In genomic region chr10:122475581-122475980, GRCh38 we compare ENCODE assay signal across 12 cellular contexts. TPM values are rescaled to one million over a fixed set of nuclear protein-coding genes. Genes with fewer than 3 reads are reported as not detected.
DNase-seq lines count a peak whose midpoint lies in the region; ATAC-seq and TF ChIP-seq lines count a peak whose summit lies in the region.
"Had no signal": no experiment of that assay in that cellular context is flagged by ENCODE, and none has a peak within 500 bp of the region (broad histone marks: within the 10 kb centered on the region; RNA-seq: fewer than 3 reads in every experiment).

No MANE protein-coding gene starts in this region.

- ATAC-seq in foreskin keratinocyte (peak; percentile 16), GM19324 (IDR thresholded peaks at IDR 0.05; ENCODE audit: low FRiP score, unreplicated experiment) (no peak)
- no peak for ATAC-seq in effector memory CD8-positive, alpha-beta T cell (replicated peaks)

- no peaks in the 10 kb centered on the region for H3K27me3 ChIP-seq in AG04450 (ENCODE audit: control insufficient read depth, insufficient read depth, low read length)
- H3K27me3 ChIP-seq in foreskin keratinocyte = no peaks in the 10 kb centered on the region
- H3K27me3 ChIP-seq: Peyer's patch had no signal

- H3K4me1 Mint-ChIP-seq in neural crest cell = peaks cover 22% of the 10 kb centered on the region
- H3K4me1 Mint-ChIP-seq in effector memory CD8-positive, alpha-beta T cell (ENCODE audit: low read depth in 2 of 2) = peaks cover 3 to 5% of the 10 kb centered on the region in 2 donors

- H3K4me3 ChIP-seq in AG04450 (ENCODE audit: low read depth, low read length) = no peak overlapping the region
- H3K4me3 ChIP-seq: Peyer's patch had no signal

- DNase-seq in AG04450 (ENCODE audit: low read depth, low spot score) = no peak
- peak; percentile 34 for DNase-seq in RWPE1 (ENCODE audit: low spot score)
- no peak for DNase-seq in foreskin keratinocyte
- no peak for DNase-seq in neural crest cell (ENCODE audit: low read depth, low spot score)
- no peak for DNase-seq in NCI-H187 (lab: John Stamatoyannopoulos, UW)
- no peak for DNase-seq in HCEC 1CT
- no peak for DNase-seq in effector memory CD8-positive, alpha-beta T cell
- DNase-seq: NCI-H2107; Peyer's patch; stimulated activated CD4-positive, alpha-beta T cell treated with anti-CD3 and anti-CD28 coated beads, Interleukin-4, amount 100 ng/mL, for 24 hours had no signal

- CTCF ChIA-PET in AG04450 (lab: Charles Lee) (no interaction called here), RWPE1 (lab: Yijun Ruan, JAX) (interaction anchor here (1.1 kb wide), 1 partner anchor 14 kb away, joined by 3 read pairs; no protein-coding TSS in a partner anchor)

- H3K27ac Mint-ChIP-seq in neural crest cell (ENCODE audit: unreplicated experiment) = peak overlapping the region; percentile 5
- no peak overlapping the region for H3K27ac Mint-ChIP-seq in effector memory CD8-positive, alpha-beta T cell

- H3K4me1 ChIP-seq in foreskin keratinocyte = peaks cover 37% of the 10 kb centered on the region

- no peaks in the 10 kb centered on the region for H3K36me3 Mint-ChIP-seq in neural crest cell (ENCODE audit: low read depth)
- peaks cover 4% of the 10 kb centered on the region for H3K36me3 Mint-ChIP-seq in effector memory CD8-positive, alpha-beta T cell (ENCODE audit: insufficient read depth)

- POLR2A ChIA-PET in AG04450 (lab: Yijun Ruan, JAX) (interaction anchor here (0.6 kb wide), 1 partner anchor 142 kb away, joined by 5 read pairs; no protein-coding TSS in a partner anchor), RWPE1 (lab: Yijun Ruan, JAX; ENCODE audit: low non-redundant PET) (interaction anchor here (0.6 kb wide), 1 partner anchor 19 kb away, joined by 3 read pairs; no protein-coding TSS in a partner anchor)

- peaks cover 3% of the 10 kb centered on the region for H3K27me3 Mint-ChIP-seq in neural crest cell (ENCODE audit: low read depth)
- H3K27me3 Mint-ChIP-seq in effector memory CD8-positive, alpha-beta T cell = peaks cover 43 to 50% of the 10 kb centered on the region in 2 donors

- no peaks in the 10 kb centered on the region for H3K9me3 Mint-ChIP-seq in neural crest cell
- H3K9me3 Mint-ChIP-seq in effector memory CD8-positive, alpha-beta T cell = no peaks in the 10 kb centered on the region

- no peak for TF ChIP-seq CTCF in AG04450 (IDR thresholded peaks at IDR 0.05; ENCODE audit: low read depth, low read length)
- TF ChIP-seq CTCF in RWPE1 (conservative IDR thresholded peaks at IDR 0.05; ENCODE audit: low read depth) = no peak
- TF ChIP-seq CTCF in foreskin keratinocyte (conservative IDR thresholded peaks at IDR 0.05) = no peak
- TF ChIP-seq CTCF in neural crest cell (conservative IDR thresholded peaks at IDR 0.05) = no peak

- no peaks in the 10 kb centered on the region for H3K9me3 ChIP-seq in AG04450 (ENCODE audit: control insufficient read depth, insufficient read depth, low read length)
- H3K9me3 ChIP-seq: Peyer's patch had no signal

- no peak overlapping the region for H3K4me3 Mint-ChIP-seq in neural crest cell
- H3K4me3 Mint-ChIP-seq in effector memory CD8-positive, alpha-beta T cell = no peak overlapping the region

- peak overlapping the region; percentile 65 for H3K27ac ChIP-seq in AG04450 (ENCODE audit: low read depth, low read length)
- H3K27ac ChIP-seq in RWPE1 = peak overlapping the region; percentile 75
- no peak overlapping the region for H3K27ac ChIP-seq in foreskin keratinocyte

RNA-seq across cellular contexts. Expression of gene HTRA1, which starts 14.2 kb away (rescaled TPM):
- 179 and 187 TPM in 2 replicates for polyA plus RNA-seq in AG04450 (2011; rRNA removed)
- polyA minus RNA-seq in AG04450 (2011; rRNA and poly(A)+ RNA removed) = 30.3 and 32.8 TPM in 2 replicates
- total RNA-seq in foreskin keratinocyte = 375 and 388 TPM in 2 replicates
- polyA plus RNA-seq in foreskin keratinocyte = 396 and 403 TPM in 2 replicates
- 8.2 and 9.0 TPM in 2 replicates for total RNA-seq in neural crest cell

RNA-seq across cellular contexts. Expression of gene ARMS2, which starts 21.1 kb away (rescaled TPM):
- polyA plus RNA-seq in AG04450 (2011; rRNA removed) (not detected in 2 replicates), foreskin keratinocyte (not detected in 2 replicates)
- not detected in 2 replicates for polyA minus RNA-seq in AG04450 (2011; rRNA and poly(A)+ RNA removed)
- total RNA-seq in foreskin keratinocyte (not detected in 2 replicates), neural crest cell (not detected in 2 replicates)
- total RNA-seq: esophagus mucosa, Peyer's patch had no signal

Comparison
In these comparisons a context has a peak if more than half of its experiments do, and no peak if none do; other contexts are left out.
1. RNA of gene HTRA1, which starts 14.2 kb away (total RNA-seq): 375 to 388 TPM in foreskin keratinocyte; 8.2 to 9.0 TPM in neural crest cell; every median in the first group is over 10 times any median in the second.